Comparison of ENCODE assay signal across 18 cellular contexts in genomic region chr5:56330806-56331205, GRCh38.
DNase-seq lines count a peak whose midpoint lies in the region; ATAC-seq and TF ChIP-seq lines count a peak whose summit lies in the region.
"Had no signal": no experiment of that assay in that cellular context is flagged by ENCODE, and none has a peak within 500 bp of the region (broad histone marks: within the 10 kb centered on the region; RNA-seq: fewer than 3 reads in every experiment).

No MANE protein-coding gene starts in this region.

- TF ChIP-seq CTCF in Calu3 (IDR thresholded peaks at IDR 0.05; ENCODE audit: unreplicated experiment) (no peak), HFFc6 (IDR thresholded peaks at IDR 0.05) (no peak)

- no peak for ATAC-seq in activated CD4-positive, alpha-beta T cell treated with anti-CD3 and anti-CD28 coated beads for 36 hours
- no peak for ATAC-seq in activated T-helper 17 cell treated with anti-CD3 and anti-CD28 coated beads, Interleukin-2, amount 50 U/mL, for 72 hours (replicated peaks)
- ATAC-seq in HG02981 (IDR thresholded peaks at IDR 0.05; ENCODE audit: unreplicated experiment) (no peak), GM18498 (IDR thresholded peaks at IDR 0.05; ENCODE audit: unreplicated experiment) (no peak)
- ATAC-seq: psoas muscle had no signal

- peaks cover 19% of the 10 kb centered on the region for H3K36me3 Mint-ChIP-seq in activated CD4-positive, alpha-beta T cell treated with anti-CD3 and anti-CD28 coated beads for 36 hours (ENCODE audit: low read depth)
- H3K36me3 Mint-ChIP-seq in Calu3 (ENCODE audit: insufficient read depth, unreplicated experiment) (peaks cover 9% of the 10 kb centered on the region), HFFc6 (ENCODE audit: low read depth) (peaks cover 4% of the 10 kb centered on the region; the same call in 1 of the 2 replicates)
- peaks cover 9% of the 10 kb centered on the region for H3K36me3 Mint-ChIP-seq in activated T-helper 17 cell treated with anti-CD3 and anti-CD28 coated beads, Interleukin-2, amount 50 U/mL, for 72 hours (ENCODE audit: low read depth)

- H3K9me3 Mint-ChIP-seq in activated CD4-positive, alpha-beta T cell treated with anti-CD3 and anti-CD28 coated beads for 36 hours (ENCODE audit: low read depth), result peaks cover 12% of the 10 kb centered on the region
- H3K9me3 Mint-ChIP-seq in Calu3 (ENCODE audit: low read depth, unreplicated experiment) (peaks cover 9% of the 10 kb centered on the region), HFFc6 (no peaks in the 10 kb centered on the region; the same call in none of the 2 replicates)
- peaks cover 12% of the 10 kb centered on the region for H3K9me3 Mint-ChIP-seq in activated T-helper 17 cell treated with anti-CD3 and anti-CD28 coated beads, Interleukin-2, amount 50 U/mL, for 72 hours

- no TSS peak for BruUV-seq in Calu3 (replicated peaks; lab: Mats Ljungman, UMichigan)

- peak overlapping the region; percentile 93 for H3K27ac Mint-ChIP-seq in activated CD4-positive, alpha-beta T cell treated with anti-CD3 and anti-CD28 coated beads for 36 hours
- peak overlapping the region; percentile 90 for H3K27ac Mint-ChIP-seq in Calu3 (ENCODE audit: unreplicated experiment)
- peak overlapping the region; percentile 99 for H3K27ac Mint-ChIP-seq in activated T-helper 17 cell treated with anti-CD3 and anti-CD28 coated beads, Interleukin-2, amount 50 U/mL, for 72 hours
- no peak overlapping the region for H3K27ac Mint-ChIP-seq in HFFc6
- H3K27ac Mint-ChIP-seq: nephron progenitor cell had no signal

- no peaks in the 10 kb centered on the region for H3K27me3 Mint-ChIP-seq in activated CD4-positive, alpha-beta T cell treated with anti-CD3 and anti-CD28 coated beads for 36 hours
- no peaks in the 10 kb centered on the region for H3K27me3 Mint-ChIP-seq in Calu3 (ENCODE audit: unreplicated experiment)
- no peaks in the 10 kb centered on the region for H3K27me3 Mint-ChIP-seq in activated T-helper 17 cell treated with anti-CD3 and anti-CD28 coated beads, Interleukin-2, amount 50 U/mL, for 72 hours
- peaks cover 7% of the 10 kb centered on the region for H3K27me3 Mint-ChIP-seq in HFFc6 (ENCODE audit: insufficient read depth)

- H3K4me3 Mint-ChIP-seq in activated CD4-positive, alpha-beta T cell treated with anti-CD3 and anti-CD28 coated beads for 36 hours, result no peak overlapping the region
- no peak overlapping the region for H3K4me3 Mint-ChIP-seq in Calu3 (ENCODE audit: low read depth, unreplicated experiment)
- H3K4me3 Mint-ChIP-seq in activated T-helper 17 cell treated with anti-CD3 and anti-CD28 coated beads, Interleukin-2, amount 50 U/mL, for 72 hours, result peak overlapping the region; percentile 64
- no peak overlapping the region for H3K4me3 Mint-ChIP-seq in HFFc6
- H3K4me3 Mint-ChIP-seq: CD8-positive, alpha-beta memory T cell; nephron progenitor cell had no signal

- intact Hi-C loops in activated CD4-positive, alpha-beta T cell treated with anti-CD3 and anti-CD28 coated beads for 36 hours (cut with DNase I, micrococcal nuclease), result no loop called here
- intact Hi-C loops in Calu3 (cut with micrococcal nuclease; ENCODE audit: unreplicated experiment), result no loop called here

- POLR2A ChIA-PET in activated CD4-positive, alpha-beta T cell treated with anti-CD3 and anti-CD28 coated beads for 36 hours (lab: Charles Lee), result interaction anchor here (0.6 to 0.7 kb wide), 2 partner anchors 418 to 531 kb away, joined by 3 to 10 read pairs; no protein-coding TSS in a partner anchor

- no peak for DNase-seq in activated CD4-positive, alpha-beta T cell treated with anti-CD3 and anti-CD28 coated beads for 36 hours
- DNase-seq in activated CD4-positive, alpha-beta T cell treated with anti-CD3 and anti-CD28 coated beads for 1 hour, result no peak
- DNase-seq in Calu3 (no peak), myocyte (ENCODE audit: low read depth) (peak; percentile 61), HFFc6 (no peak)
- DNase-seq: activated CD4-positive, alpha-beta T cell treated with anti-CD3 and anti-CD28 coated beads, Interleukin-2, amount 50 U/mL, for 1 hour; CD8-positive, alpha-beta memory T cell; EL; foreskin melanocyte; NCI-H1048; nephron progenitor cell; psoas muscle; SHP77 treated with DMSO at 0.1 percent for 48 hours; stimulated activated CD4-positive, alpha-beta T cell treated with anti-CD3 and anti-CD28 coated beads, Interleukin-15, amount 100 ng/mL, for 24 hours; T1000 had no signal

- CTCF ChIA-PET in activated CD4-positive, alpha-beta T cell treated with anti-CD3 and anti-CD28 coated beads for 36 hours (lab: Charles Lee), result interaction anchor here (1.2 to 1.5 kb wide), 2 partner anchors 19 to 60 kb away, joined by 4 to 7 read pairs; no protein-coding TSS in a partner anchor
- CTCF ChIA-PET in Calu3 (lab: Charles Lee), result interaction anchor here (1.2 kb wide), 1 partner anchor 8 kb away, joined by 7 read pairs; no protein-coding TSS in a partner anchor

- peaks cover 57% of the 10 kb centered on the region for H3K4me1 Mint-ChIP-seq in activated CD4-positive, alpha-beta T cell treated with anti-CD3 and anti-CD28 coated beads for 36 hours
- H3K4me1 Mint-ChIP-seq in Calu3 (ENCODE audit: low read depth, unreplicated experiment) (peaks cover 57% of the 10 kb centered on the region), HFFc6 (ENCODE audit: low read depth) (peaks cover 15% of the 10 kb centered on the region)
- H3K4me1 Mint-ChIP-seq in activated T-helper 17 cell treated with anti-CD3 and anti-CD28 coated beads, Interleukin-2, amount 50 U/mL, for 72 hours, result peaks cover 53% of the 10 kb centered on the region
